Comparison of ENCODE assay signal across 28 cellular contexts in the genomic region with DNA sequence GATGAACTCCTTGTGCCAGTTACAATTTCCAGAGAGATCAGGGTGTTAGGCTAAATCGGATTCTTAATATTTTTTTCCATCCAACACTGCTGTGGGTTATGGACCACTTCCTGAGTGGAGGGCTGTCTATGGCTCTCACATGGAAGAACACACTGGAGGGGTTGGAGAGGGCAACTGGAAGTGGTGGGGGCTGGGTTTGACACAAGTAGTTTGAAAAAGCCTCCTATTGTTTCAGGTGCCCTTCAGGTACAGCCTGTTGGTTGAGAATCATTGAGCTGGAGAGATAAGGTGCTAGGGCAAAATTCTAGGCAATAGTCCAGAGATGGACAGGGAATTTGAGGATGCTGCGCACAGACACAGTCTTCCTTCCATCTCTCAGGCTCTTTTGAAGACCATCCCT.
"Had no signal": no experiment of that assay in that cellular context is flagged by ENCODE, and none has a peak within 500 bp of the region (broad histone marks: within the 10 kb centered on the region; RNA-seq: fewer than 3 reads in every experiment).

No MANE protein-coding gene starts in this region.

- H3K4me3 Mint-ChIP-seq: endodermal cell, memory B cell, natural killer cell, neural progenitor cell had no signal

- ATAC-seq: esophagus mucosa, foreskin keratinocyte, gastroesophageal sphincter, heart left ventricle, left lobe of liver, natural killer cell, sciatic nerve, upper lobe of right lung had no signal

- H3K9me3 Mint-ChIP-seq: natural killer cell had no signal

- H3K4me1 ChIP-seq: foreskin keratinocyte, neural progenitor cell, prostate gland, uterus had no signal

- H3K27ac ChIP-seq: epithelial cell of prostate, foreskin keratinocyte, gastroesophageal sphincter, hepatocyte, neural progenitor cell, prostate gland, right atrium auricular region, stomach, thoracic aorta, transverse colon, upper lobe of right lung, uterus had no signal

- H3K36me3 ChIP-seq: gastroesophageal sphincter, heart left ventricle, neural progenitor cell, prostate gland, right atrium auricular region, stomach, thoracic aorta, transverse colon, upper lobe of right lung, uterus had no signal

- H3K27ac Mint-ChIP-seq: endodermal cell, memory B cell, natural killer cell, neural progenitor cell had no signal

- DNase-seq: effector CD8-positive, alpha-beta T cell; endodermal cell; foreskin keratinocyte; heart left ventricle; kidney; natural killer cell; stimulated activated CD4-positive, alpha-beta T cell treated with anti-CD3 and anti-CD28 coated beads, Interleukin-12 subunit alpha, Interleukin-12 subunit beta, amount 100 ng/mL, for 4 hours; stimulated activated CD4-positive, alpha-beta T cell treated with anti-CD3 and anti-CD28 coated beads, Interleukin-1b, Interleukin-23, amount 100 ng/mL, for 48 hours; stimulated activated CD4-positive, alpha-beta T cell treated with anti-CD3 and anti-CD28 coated beads, Interleukin-4, amount 100 ng/mL, for 1 hour; stimulated activated CD8-positive, alpha-beta memory T cell treated with anti-CD3 and anti-CD28 coated beads, Interleukin-4, amount 100 ng/mL, for 48 hours; stimulated activated naive CD4-positive, alpha-beta T cell treated with Interleukin-2 at 50 U/mL for 16 hours; stomach; transverse colon; upper lobe of right lung; uterus had no signal

- H2AFZ ChIP-seq: hepatocyte, neural progenitor cell had no signal

- H3K9ac ChIP-seq: neural progenitor cell had no signal

- H3K79me2 ChIP-seq: hepatocyte had no signal

- H3K9me3 ChIP-seq: gastroesophageal sphincter, prostate gland, right atrium auricular region, stomach, thoracic aorta, transverse colon, upper lobe of right lung, uterus had no signal

- H3K4me3 ChIP-seq: gastroesophageal sphincter, heart left ventricle, hepatocyte, lung, neural progenitor cell, prostate gland, right atrium auricular region, smooth muscle cell, stomach, thoracic aorta, transverse colon, upper lobe of right lung, uterus had no signal

- H3K4me2 ChIP-seq: hepatocyte, neural progenitor cell, smooth muscle cell had no signal

- H3K27me3 ChIP-seq: heart left ventricle, hepatocyte, neural progenitor cell, right atrium auricular region, transverse colon, upper lobe of right lung, uterus had no signal

- H3K36me3 Mint-ChIP-seq: natural killer cell, neural progenitor cell had no signal
